ENCODE assay signal across 23 cellular contexts in the genomic region with DNA sequence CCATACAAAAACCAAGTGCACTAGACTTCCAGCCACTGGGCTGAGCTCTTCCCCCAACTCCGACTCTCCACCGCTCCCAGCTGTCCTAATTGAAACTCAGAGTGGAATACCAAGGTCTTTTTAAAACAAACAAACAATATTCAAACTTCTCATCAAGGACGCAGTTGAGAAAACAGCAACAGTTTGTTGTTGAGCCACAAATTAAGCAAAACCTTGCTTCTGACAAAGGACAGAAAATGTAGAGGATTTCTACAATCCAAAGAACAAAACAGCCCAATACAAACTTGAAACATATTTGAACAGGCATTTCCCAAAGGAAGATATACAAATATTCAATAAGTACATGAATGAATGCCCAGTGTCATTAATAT. TPM values are rescaled to one million over a fixed set of nuclear protein-coding genes. Genes with fewer than 3 reads are reported as not detected.
DNase-seq lines count a peak whose midpoint lies in the region; ATAC-seq, FAIRE-seq and TF ChIP-seq lines count a peak whose summit lies in the region.
"Had no signal": no experiment of that assay in that cellular context is flagged by ENCODE, and none has a peak within 500 bp of the region (broad histone marks: within the 10 kb centered on the region; RNA-seq: fewer than 3 reads in every experiment).

No MANE protein-coding gene starts in this region.

- no peaks in the 10 kb centered on the region for H3K79me2 ChIP-seq in H9 (ENCODE audit: insufficient read depth, low read length)
- no peaks in the 10 kb centered on the region for H3K79me2 ChIP-seq in PC-9 (ENCODE audit: low read depth)
- no peaks in the 10 kb centered on the region for H3K79me2 ChIP-seq in H1 (ENCODE audit: control insufficient read depth in 1 of 2, insufficient read depth in 2 of 2, low read length in 2 of 2)

- H3K18ac ChIP-seq in H9 (ENCODE audit: insufficient read length, low read depth, low read length) (no peak overlapping the region), H1 (ENCODE audit: extremely low read depth, low read length) (no peak overlapping the region)

- CTCF ChIA-PET in PC-9 (lab: Charles Lee): interaction anchor here (1.0 kb wide), 1 partner anchor 51 kb away, joined by 4 read pairs; no protein-coding TSS in a partner anchor
- CTCF ChIA-PET in H1 (lab: Charles Lee; ENCODE audit: partially characterized antibody): interaction anchor here (0.8 to 2.0 kb wide), 17 partner anchors 11 to 157 kb away, joined by 3 to 19 read pairs (median 4); partner anchors contain the start of gene RSPH1

- H3K9me3 ChIP-seq in H9 (ENCODE audit: control insufficient read depth, low read depth, low read length) (no peaks in the 10 kb centered on the region), PC-9 (ENCODE audit: insufficient read depth, low read depth) (no peaks in the 10 kb centered on the region), H1 (ENCODE audit: insufficient read depth in 2 of 2, low read depth in 1 of 2, low read length in 1 of 2) (no peaks in the 10 kb centered on the region; a peak in 1 of 4 replicates)
- H3K9me3 ChIP-seq: gastroesophageal sphincter, neutrophil, stomach, tibial nerve had no signal

- H2BK15ac ChIP-seq in H9 (ENCODE audit: low read depth, low read length): no peak overlapping the region
- no peak overlapping the region for H2BK15ac ChIP-seq in H1 (ENCODE audit: low read length)

- no peak overlapping the region for H2AK5ac ChIP-seq in H9 (ENCODE audit: insufficient read length, low read length)
- H2AK5ac ChIP-seq in H1 (ENCODE audit: low read depth, low read length): no peak overlapping the region

- H3K4me1 ChIP-seq in H9 (ENCODE audit: insufficient read depth, low read length) (peaks cover 11% of the 10 kb centered on the region; the same call in 1 of the 2 replicates), PC-9 (replicated peaks; ENCODE audit: insufficient read depth) (peaks cover 61% of the 10 kb centered on the region), H1 (replicated peaks in 1 of 4; ENCODE audit: control insufficient read depth in 3 of 4, insufficient read depth in 4 of 4, low read length in 3 of 4) (peaks cover 0 to 5% (median 3%) of the 10 kb centered on the region in 4 experiments; a peak in 6 of 7 replicates)

- H3K14ac ChIP-seq in H9 (ENCODE audit: insufficient read depth, low read length) (no peak overlapping the region), H1 (ENCODE audit: insufficient read length) (no peak overlapping the region)

- no peak overlapping the region for H3K4me3 Mint-ChIP-seq in H9
- peak overlapping the region; percentile 1 to 9 for H3K4me3 Mint-ChIP-seq in stimulated activated naive B cell treated with anti-CD40 and anti-IgM and Interleukin-4, amounts not matched to agents 10 μg/mL and 1 μg/mL and 100 μg/mL, for 72 hours
- H3K4me3 Mint-ChIP-seq: activated CD4-positive, alpha-beta T cell treated with anti-CD3 and anti-CD28 coated beads, Interleukin-2, amount 10 ng/mL, durations not matched to agents 24 days and 14 days; activated T-cell treated with anti-CD3 and anti-CD28 coated beads, Interleukin-2, amount 50 U/mL, for 24 hours; CD14-positive monocyte had no signal

- peaks cover 2% of the 10 kb centered on the region; the same call in 1 of the 2 replicates for H3K27me3 Mint-ChIP-seq in H9 (ENCODE audit: low read depth)
- peaks cover 0 to 15% of the 10 kb centered on the region in 2 donors for H3K27me3 Mint-ChIP-seq in stimulated activated naive B cell treated with anti-CD40 and anti-IgM and Interleukin-4, amounts not matched to agents 10 μg/mL and 1 μg/mL and 100 μg/mL, for 72 hours
- H3K27me3 Mint-ChIP-seq: activated T-cell treated with anti-CD3 and anti-CD28 coated beads, Interleukin-2, amount 50 U/mL, for 24 hours had no signal

- no peak overlapping the region for H3K4ac ChIP-seq in H9 (ENCODE audit: low read depth, low read length)
- H3K4ac ChIP-seq in H1 (replicated peaks; ENCODE audit: insufficient read length, low read depth, low read length): no peak overlapping the region

- intact Hi-C loops in PC-9 (cut with micrococcal nuclease; ENCODE audit: unreplicated experiment): loop anchor here (1.0 kb wide), 1 partner anchor 51 kb away; no protein-coding TSS in a partner anchor

- ATAC-seq in stimulated activated naive B cell treated with anti-CD40 and anti-IgM and Interleukin-4, amounts not matched to agents 10 μg/mL and 1 μg/mL and 100 μg/mL, for 72 hours (replicated peaks): no peak

- no peak overlapping the region for H3T11ph ChIP-seq in H9 (ENCODE audit: low read length)

- H3K4me3 ChIP-seq in PC-9 (no peak overlapping the region), H1 (ENCODE audit: extremely low read depth in 1 of 4, insufficient read depth in 2 of 4, low read depth in 3 of 4, low read length in 4 of 4) (no peak overlapping the region)
- H3K4me3 ChIP-seq: dorsolateral prefrontal cortex, gastroesophageal sphincter, stomach, tibial nerve had no signal

- H3K27ac Mint-ChIP-seq in H9: no peak overlapping the region
- H3K27ac Mint-ChIP-seq in stimulated activated naive B cell treated with anti-CD40 and anti-IgM and Interleukin-4, amounts not matched to agents 10 μg/mL and 1 μg/mL and 100 μg/mL, for 72 hours: no peak overlapping the region
- H3K27ac Mint-ChIP-seq: activated CD4-positive, alpha-beta T cell treated with anti-CD3 and anti-CD28 coated beads, Interleukin-2, amount 10 ng/mL, durations not matched to agents 24 days and 14 days; activated T-cell treated with anti-CD3 and anti-CD28 coated beads, Interleukin-2, amount 50 U/mL, for 24 hours had no signal

- H3F3A ChIP-seq in PC-9 (ENCODE audit: insufficient read depth, low read depth): peaks cover 35% of the 10 kb centered on the region

- H2BK12ac ChIP-seq in H9 (ENCODE audit: insufficient read length, low read depth, low read length) (no peak overlapping the region), H1 (ENCODE audit: low read depth, low read length) (no peak overlapping the region)

- H3K9me2 ChIP-seq in PC-9 (ENCODE audit: insufficient read depth): no peaks in the 10 kb centered on the region

- no peaks in the 10 kb centered on the region for H3K9me3 Mint-ChIP-seq in H9
- peaks cover 0 to 3% of the 10 kb centered on the region in 2 donors for H3K9me3 Mint-ChIP-seq in stimulated activated naive B cell treated with anti-CD40 and anti-IgM and Interleukin-4, amounts not matched to agents 10 μg/mL and 1 μg/mL and 100 μg/mL, for 72 hours
- H3K9me3 Mint-ChIP-seq: activated T-cell treated with anti-CD3 and anti-CD28 coated beads, Interleukin-2, amount 50 U/mL, for 24 hours; CD14-positive monocyte; naive B cell had no signal

- no peak overlapping the region for H4K91ac ChIP-seq in H9 (ENCODE audit: insufficient read length, low read depth, low read length)
- H4K91ac ChIP-seq in H1 (replicated peaks; ENCODE audit: insufficient read length, low read length): no peak overlapping the region

- H3K36me3 ChIP-seq in PC-9 (ENCODE audit: low read depth) (no peaks in the 10 kb centered on the region), H1 (ENCODE audit: control insufficient read depth in 2 of 4, insufficient read depth in 4 of 4, low read length in 3 of 4) (no peaks in the 10 kb centered on the region)
- H3K36me3 ChIP-seq: gastroesophageal sphincter, neutrophil, stomach, tibial nerve, WERI-Rb-1 had no signal

- no peak overlapping the region for H4K8ac ChIP-seq in H9 (replicated peaks; ENCODE audit: insufficient read length, low read depth, low read length)
- no peak overlapping the region for H4K8ac ChIP-seq in H1 (ENCODE audit: extremely low read depth, insufficient read depth, low read length)

- H4K20me1 ChIP-seq in H9 (ENCODE audit: control insufficient read depth, insufficient read depth, insufficient read length): no peaks in the 10 kb centered on the region
- no peaks in the 10 kb centered on the region for H4K20me1 ChIP-seq in PC-9 (ENCODE audit: insufficient read depth)
- no peaks in the 10 kb centered on the region for H4K20me1 ChIP-seq in H1 (replicated peaks in 1 of 2; ENCODE audit: control insufficient read depth in 1 of 2, insufficient read depth in 2 of 2, low read length in 2 of 2)

- TF ChIP-seq POLR2A in H1 (IDR thresholded peaks at IDR 0.05; ENCODE audit: control extremely low read depth in 1 of 2, low read depth in 2 of 2, low read length in 2 of 2): no peak

- no peaks in the 10 kb centered on the region for H3K79me1 ChIP-seq in H9 (ENCODE audit: insufficient read depth, low read depth, low read length, poor library complexity, severe bottlenecking)
- H3K79me1 ChIP-seq in H1 (ENCODE audit: low read depth, low read length): no peaks in the 10 kb centered on the region

- no peaks in the 10 kb centered on the region for H3K23me2 ChIP-seq in H9 (ENCODE audit: insufficient read length, low read depth, low read length, poor library complexity, severe bottlenecking)
- H3K23me2 ChIP-seq in H1 (ENCODE audit: low read depth, low read length): no peaks in the 10 kb centered on the region; the same call in none of the 2 replicates

- DNase-seq in H9 (no peak), PC-9 (no peak), H1 (ENCODE audit: low read depth in 1 of 2, low spot score in 2 of 2) (no peak), iPS-NIHi11 (ENCODE audit: low spot score) (no peak), NCI-H2196 (lab: John Stamatoyannopoulos, UW; ENCODE audit: unreplicated experiment) (no peak)
- no peak for DNase-seq in stimulated activated naive B cell treated with anti-CD40 and anti-IgM and Interleukin-4, amounts not matched to agents 10 μg/mL and 1 μg/mL and 100 μg/mL, for 72 hours
- no peak for DNase-seq in activated naive CD4-positive, alpha-beta T cell (lab: John Stamatoyannopoulos, UW)
- DNase-seq: DND-41, naive B cell, NCI-H187 treated with DMSO at 0.1 percent for 48 hours, NCI-H2227 treated with DMSO at 0.1 percent for 48 hours, stomach had no signal

- H3K23ac ChIP-seq in H9 (ENCODE audit: insufficient read length, low read depth, low read length) (no peak overlapping the region), H1 (ENCODE audit: insufficient read length) (no peak overlapping the region)

- TF ChIP-seq CTCF in H9 (conservative IDR thresholded peaks at IDR 0.05) (0 out of 3 replicates have a peak, but pooled peaks have one; percentile 4), PC-9 (conservative IDR thresholded peaks at IDR 0.05) (no peak), H1 (IDR thresholded peaks at IDR 0.05; ENCODE audit: control extremely low read depth in 1 of 3, insufficient read depth in 1 of 3, low read depth in 1 of 3, low read length in 3 of 3) (no peak)

- no peak overlapping the region for H3K4me2 ChIP-seq in H9 (ENCODE audit: insufficient read depth, insufficient read length, low read length)
- peak overlapping the region; percentile 43 for H3K4me2 ChIP-seq in PC-9
- no peak overlapping the region for H3K4me2 ChIP-seq in H1 (ENCODE audit: insufficient read depth in 1 of 2, low read depth in 2 of 2, low read length in 2 of 2)

- H3K27ac ChIP-seq in H9 (ENCODE audit: insufficient read length, low read depth, low read length): no peak overlapping the region
- H3K27ac ChIP-seq in PC-9: peak overlapping the region; percentile 98
- no peak overlapping the region for H3K27ac ChIP-seq in H1 (ENCODE audit: low read depth, low read length)
- H3K27ac ChIP-seq: dorsolateral prefrontal cortex, gastroesophageal sphincter, neutrophil, tibial nerve, WERI-Rb-1 had no signal

- no peak overlapping the region for H4K5ac ChIP-seq in H9 (ENCODE audit: insufficient read length, low read depth, low read length)
- H4K5ac ChIP-seq in H1 (ENCODE audit: insufficient read length, low read depth, low read length): no peak overlapping the region

- no peak for TF ChIP-seq RAD21 in H1 (IDR thresholded peaks at IDR 0.05 in 1 of 2, conservative IDR thresholded peaks at IDR 0.05 in 1 of 2; ENCODE audit: low read depth in 2 of 2, low read length in 2 of 2)

- H2BK20ac ChIP-seq in H9 (ENCODE audit: low read depth, low read length, poor library complexity, severe bottlenecking) (no peak overlapping the region), H1 (ENCODE audit: low read length) (no peak overlapping the region)

- no peak overlapping the region for H3K56ac ChIP-seq in H9 (ENCODE audit: insufficient read length, low read depth, low read length)
- H3K56ac ChIP-seq in H1 (replicated peaks; ENCODE audit: insufficient read length, low read depth, low read length): no peak overlapping the region

- no TSS peak for BruUV-seq in PC-9 (replicated peaks; lab: Mats Ljungman, UMichigan)

- no peaks in the 10 kb centered on the region for H3K27me3 ChIP-seq in H9 (ENCODE audit: insufficient read depth, low read length)
- H3K27me3 ChIP-seq in PC-9 (ENCODE audit: insufficient read depth, low read depth): no peaks in the 10 kb centered on the region
- H3K27me3 ChIP-seq in H1 (replicated peaks in 1 of 4; ENCODE audit: control insufficient read depth in 3 of 4, extremely low read depth in 1 of 4, insufficient read depth in 3 of 4, low read length in 3 of 4): no peaks in the 10 kb centered on the region; a peak in 1 of 7 replicates
- H3K27me3 ChIP-seq: dorsolateral prefrontal cortex, neutrophil, stomach, tibial nerve had no signal

- no peak for TF ChIP-seq EP300 in H1 (IDR thresholded peaks at IDR 0.05; ENCODE audit: borderline replicate concordance in 1 of 2, low read depth in 2 of 2, low read length in 2 of 2)

- H2AFZ ChIP-seq in H9 (ENCODE audit: low read length) (no peak overlapping the region), PC-9 (no peak overlapping the region), H1 (ENCODE audit: low read length) (0 out of 2 replicates have a peak overlapping the region, but pooled peaks have one; percentile 27)

- no peak overlapping the region for H3K9ac ChIP-seq in H9 (ENCODE audit: extremely low read depth, insufficient read length, low read length)
- H3K9ac ChIP-seq in H1 (replicated peaks in 1 of 4; ENCODE audit: extremely low read depth in 1 of 4, low read depth in 3 of 4, low read length in 3 of 4): no peak overlapping the region

- POLR2A ChIA-PET in PC-9 (lab: Charles Lee; ENCODE audit: unreplicated experiment) (interaction anchor here (0.7 kb wide), 2 partner anchors 28 to 233 kb away, joined by 4 to 5 read pairs; no protein-coding TSS in a partner anchor), H1 (lab: Charles Lee; ENCODE audit: partially characterized antibody) (interaction anchor here (1.9 kb wide), 1 partner anchor 9 kb away, joined by 4 read pairs; no protein-coding TSS in a partner anchor)

- no peaks in the 10 kb centered on the region; a peak in 1 of 7 replicates for H3K36me3 Mint-ChIP-seq in H9 (ENCODE audit: insufficient read depth in 1 of 3, low read depth in 3 of 3)
- H3K36me3 Mint-ChIP-seq in stimulated activated naive B cell treated with anti-CD40 and anti-IgM and Interleukin-4, amounts not matched to agents 10 μg/mL and 1 μg/mL and 100 μg/mL, for 72 hours: no peaks in the 10 kb centered on the region
- H3K36me3 Mint-ChIP-seq: CD14-positive monocyte, naive B cell had no signal

- no CpG with 5 or more reads among the region's 3 CpGs for WGBS in H9 (ENCODE audit: extremely low coverage, insufficient read length, low lambda C conversion rate)
- 88% methylated on average over 3 of the region's 3 CpGs; no CpG with 5 or more reads in 1 of the 2 experiments for WGBS in H1 (ENCODE audit: extremely low coverage in 1 of 2, insufficient coverage in 1 of 2, insufficient read length in 1 of 2, insufficient replicate concordance in 2 of 2, low coverage in 1 of 2, low lambda C conversion rate in 2 of 2, missing lambda C conversion rate in 1 of 2), 2 experiments

- no peak for FAIRE-seq in H1 (lab: Jason Lieb, UNC)
- FAIRE-seq: endothelial cell of umbilical vein had no signal

- no peak overlapping the region for H2BK5ac ChIP-seq in H9 (ENCODE audit: insufficient read length, low read length)
- H2BK5ac ChIP-seq in H1 (ENCODE audit: low read depth, low read length): no peak overlapping the region

- no peak overlapping the region for H2BK120ac ChIP-seq in H9 (ENCODE audit: low read depth, low read length, poor library complexity, severe bottlenecking)
- H2BK120ac ChIP-seq in H1 (replicated peaks; ENCODE audit: low read depth, low read length): no peak overlapping the region

- H3K4me1 Mint-ChIP-seq in H9: peaks cover 38 to 41% of the 10 kb centered on the region in 2 experiments
- peaks cover 57 to 85% of the 10 kb centered on the region in 2 donors for H3K4me1 Mint-ChIP-seq in stimulated activated naive B cell treated with anti-CD40 and anti-IgM and Interleukin-4, amounts not matched to agents 10 μg/mL and 1 μg/mL and 100 μg/mL, for 72 hours

RNA-seq across cellular contexts. Expression of gene RSPH1, which starts 28.4 kb away (rescaled TPM):
- total RNA-seq in H9 (2021): 0.31 TPM in 1 of 2 replicates, not detected in the other
- 4.3 and 8.0 TPM in 2 replicates for total RNA-seq in PC-9 (2021)
- 0.36 TPM in 1 of 2 replicates, not detected in the other for total RNA-seq in H1 (2021; fragmentation: NEBNext Ultra II Directional; extraction: Animal tissue kit (Norgen Biotek cat#: 25700))
- polyA plus RNA-seq in H1 (2011; rRNA removed): 0.08 and 0.24 TPM in 2 replicates
- polyA plus RNA-seq in H1 (2011; cell fraction: cytosol; rRNA removed): 0.39 TPM
- 0.23 TPM for polyA plus RNA-seq in H1 (2011; cell fraction: nucleus; rRNA removed)
- polyA plus RNA-seq in H1 (2012, experiment 1 of 2): 0.37 to 0.63 TPM (median 0.46 TPM) in 4 replicates
- 0.33 TPM for polyA plus RNA-seq in H1 (2012, experiment 2 of 2)
- polyA plus RNA-seq in H1 (2013, experiment 1 of 2): 0.34 TPM
- polyA plus RNA-seq in H1 (2013, experiment 2 of 2): 0.42 TPM
- polyA minus RNA-seq in H1 (2011; rRNA and poly(A)+ RNA removed): 0.17 TPM in 1 of 2 replicates, not detected in the other
- not detected for polyA minus RNA-seq in H1 (2011; cell fraction: cytosol; rRNA and poly(A)+ RNA removed)
- polyA minus RNA-seq in H1 (2011; cell fraction: nucleus; rRNA and poly(A)+ RNA removed): 0.30 TPM
- total RNA-seq: activated CD4-positive, alpha-beta T cell treated with anti-CD3 and anti-CD28 coated beads, Interleukin-2, amount 10 ng/mL, durations not matched to agents 24 days and 14 days; activated CD8-positive, alpha-beta memory T cell treated with anti-CD3 and anti-CD28 coated beads for 36 hours; endothelial cell of umbilical vein; fibroblast of lung had no signal
- polyA plus RNA-seq: CD14-positive monocyte, fibroblast of lung had no signal

RNA-seq across cellular contexts. Expression of gene SLC37A1, which starts 46.1 kb away (rescaled TPM):
- total RNA-seq in H9 (2021): 34.8 and 37.7 TPM in 2 replicates
- 23.5 and 26.7 TPM in 2 replicates for total RNA-seq in PC-9 (2021)
- total RNA-seq in H1 (2021; fragmentation: NEBNext Ultra II Directional; extraction: Animal tissue kit (Norgen Biotek cat#: 25700)): 23.7 and 30.9 TPM in 2 replicates
- polyA plus RNA-seq in H1 (2011; rRNA removed): 15.6 and 21.8 TPM in 2 replicates
- 17.7 TPM for polyA plus RNA-seq in H1 (2011; cell fraction: cytosol; rRNA removed)
- polyA plus RNA-seq in H1 (2011; cell fraction: nucleus; rRNA removed): 45.7 TPM
- polyA plus RNA-seq in H1 (2012, experiment 1 of 2): 18.7 to 35.5 TPM (median 31.5 TPM) in 4 replicates
- 20.3 TPM for polyA plus RNA-seq in H1 (2012, experiment 2 of 2)
- polyA plus RNA-seq in H1 (2013, experiment 1 of 2): 29.6 TPM
- 31.0 TPM for polyA plus RNA-seq in H1 (2013, experiment 2 of 2)
- polyA minus RNA-seq in H1 (2011; rRNA and poly(A)+ RNA removed): 23.3 and 27.0 TPM in 2 replicates
- 21.7 TPM for polyA minus RNA-seq in H1 (2011; cell fraction: cytosol; rRNA and poly(A)+ RNA removed)
- polyA minus RNA-seq in H1 (2011; cell fraction: nucleus; rRNA and poly(A)+ RNA removed): 33.3 TPM

Comparison
In these comparisons a context has a peak if more than half of its experiments do, and no peak if none do; other contexts are left out.
1. H3K4me3 Mint-ChIP-seq: peak in stimulated activated naive B cell treated with anti-CD40 and anti-IgM and Interleukin-4, amounts not matched to agents 10 μg/mL and 1 μg/mL and 100 μg/mL, for 72 hours (2 of 2); none in H9 (0 of 2).